ENCODE assay signal across 28 cellular contexts in genomic region chr1:210483821-210484220, GRCh38.
"Had no signal": no experiment of that assay in that cellular context is flagged by ENCODE, and none has a peak within 500 bp of the region (broad histone marks: within the 10 kb centered on the region; RNA-seq: fewer than 3 reads in every experiment).

No MANE protein-coding gene starts in this region.

- H3K27me3 ChIP-seq: body of pancreas, esophagus squamous epithelium, gastrocnemius medialis had no signal

- H3K4me3 ChIP-seq: body of pancreas, esophagus squamous epithelium, gastrocnemius medialis had no signal

- H3K27ac ChIP-seq: body of pancreas, epithelial cell of prostate, esophagus squamous epithelium, gastrocnemius medialis, WERI-Rb-1 had no signal

- H3K4me1 ChIP-seq: body of pancreas, gastrocnemius medialis had no signal

- ATAC-seq: activated CD4-positive, CD25-positive, alpha-beta regulatory T cell treated with anti-CD3 and anti-CD28 coated beads, Interleukin-2, amount 50 U/mL, for 24 hours; activated CD8-positive, alpha-beta T cell treated with anti-CD3 and anti-CD28 coated beads for 36 hours; activated T-helper 17 cell treated with anti-CD3 and anti-CD28 coated beads, Interleukin-2, amount 50 U/mL, for 72 hours; body of pancreas; effector memory CD8-positive, alpha-beta T cell; gastrocnemius medialis; T-helper 17 cell had no signal

- DNase-seq: activated B cell treated with CpG ODN at 0.5 μM for 24 hours; activated CD4-positive, alpha-beta T cell treated with anti-CD3 and anti-CD28 coated beads for 48 hours; activated CD4-positive, alpha-beta T cell treated with anti-CD3 and anti-CD28 coated beads, Interleukin-2, amount 50 U/mL, for 1 hour; activated CD4-positive, alpha-beta T cell treated with anti-CD3 and anti-CD28 coated beads, Interleukin-2, amount 50 U/mL, for 48 hours; activated CD8-positive, alpha-beta memory T cell treated with anti-CD3 and anti-CD28 coated beads for 24 hours; activated CD8-positive, alpha-beta T cell treated with anti-CD3 and anti-CD28 coated beads for 36 hours; activated effector memory CD4-positive, alpha-beta T cell treated with Interleukin-2 at 50 U/mL for 16 hours; activated gamma-delta T cell treated with Interleukin-2 at 50 U/mL for 16 hours; activated naive CD4-positive, alpha-beta T cell treated with anti-CD3 and anti-CD28 coated beads, Interleukin-2, amount 50 U/mL, for 16 hours; activated naive CD4-positive, alpha-beta T cell treated with Interleukin-2 at 50 U/mL for 16 hours; activated T-cell treated with anti-CD3 and anti-CD28 coated beads, Interleukin-2, amount 50 U/mL, for 1 hour; amniotic stem cell; aorta; body of pancreas; caudate nucleus; cortex of kidney; dermis blood vessel endothelial cell; effector CD4-positive, alpha-beta T cell; effector memory CD8-positive, alpha-beta T cell; esophagus squamous epithelium; gastrocnemius medialis; T-helper 1 cell; T-helper 17 cell; T1000; WERI-Rb-1 had no signal

- H3K36me3 ChIP-seq: esophagus squamous epithelium, gastrocnemius medialis, WERI-Rb-1 had no signal

- H3K9me3 ChIP-seq: body of pancreas, esophagus squamous epithelium, gastrocnemius medialis had no signal
